Comparison of ENCODE assay signal across 12 cellular contexts in the genomic region with DNA sequence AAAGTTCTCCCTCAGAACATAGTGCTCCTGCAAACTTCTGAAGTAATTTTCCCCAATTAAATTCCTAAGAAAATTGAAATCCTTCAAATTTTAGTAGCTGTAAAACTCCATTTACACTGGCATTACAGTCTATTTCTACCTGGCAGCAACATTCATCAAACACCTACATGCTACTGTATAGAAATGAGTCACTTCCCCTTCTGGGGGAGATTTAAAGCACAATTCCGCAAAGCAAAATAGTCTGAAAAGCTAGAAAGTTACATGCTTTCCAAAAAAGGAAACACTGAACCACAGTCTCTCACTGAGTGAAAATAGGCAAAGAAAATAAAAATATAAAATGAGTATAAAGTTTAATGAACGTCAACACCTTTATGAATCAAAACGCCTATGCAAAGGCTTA. TPM values are rescaled to one million over a fixed set of nuclear protein-coding genes. Genes with fewer than 3 reads are reported as not detected.
DNase-seq lines count a peak whose midpoint lies in the region; ATAC-seq, FAIRE-seq and TF ChIP-seq lines count a peak whose summit lies in the region.
"Had no signal": no experiment of that assay in that cellular context is flagged by ENCODE, and none has a peak within 500 bp of the region (broad histone marks: within the 10 kb centered on the region; RNA-seq: fewer than 3 reads in every experiment).

No MANE protein-coding gene starts in this region.

- intact Hi-C loops in testis (cut with DNase I; ENCODE audit: low total_unique reads): no loop called here
- intact Hi-C loops in thyroid gland (cut with DNase I): no loop called here
- intact Hi-C loops in activated T-helper 2 cell treated with anti-CD3 and anti-CD28 coated beads, Interferon-gamma antibody, Interleukin-2, Interleukin-4, amounts not matched to agents 10 μg/mL and 5 μg/mL and 100 μg/mL, durations not matched to agents 14 hours and 24 hours and 36 hours (cut with micrococcal nuclease): no loop called here

- WGBS in testis, 2 donors: 75 to 76% methylated on average over 3 of the region's 3 CpGs
- 74 to 76% methylated on average over 3 of the region's 3 CpGs for WGBS in thyroid gland, 2 donors

- no peak overlapping the region for H3K27ac Mint-ChIP-seq in activated T-helper 2 cell treated with anti-CD3 and anti-CD28 coated beads, Interferon-gamma antibody, Interleukin-2, Interleukin-4, amounts not matched to agents 10 μg/mL and 5 μg/mL and 100 μg/mL, durations not matched to agents 14 hours and 24 hours and 36 hours
- H3K27ac Mint-ChIP-seq: progenitor cell of endocrine pancreas had no signal

- no peak overlapping the region for H3K4me3 Mint-ChIP-seq in activated T-helper 2 cell treated with anti-CD3 and anti-CD28 coated beads, Interferon-gamma antibody, Interleukin-2, Interleukin-4, amounts not matched to agents 10 μg/mL and 5 μg/mL and 100 μg/mL, durations not matched to agents 14 hours and 24 hours and 36 hours (ENCODE audit: low read depth)

- H3K9me3 ChIP-seq in testis (no peaks in the 10 kb centered on the region), thyroid gland (no peaks in the 10 kb centered on the region)

- no peaks in the 10 kb centered on the region for H3K36me3 ChIP-seq in testis (ENCODE audit: low read depth, missing control alignments)
- no peaks in the 10 kb centered on the region for H3K36me3 ChIP-seq in thyroid gland

- no peak overlapping the region for H3K4me3 ChIP-seq in testis
- no peak overlapping the region for H3K4me3 ChIP-seq in thyroid gland (replicated peaks in 1 of 3)
- H3K4me3 ChIP-seq: lung, SK-N-MC had no signal

- peaks cover 3% of the 10 kb centered on the region for H3K4me1 Mint-ChIP-seq in activated T-helper 2 cell treated with anti-CD3 and anti-CD28 coated beads, Interferon-gamma antibody, Interleukin-2, Interleukin-4, amounts not matched to agents 10 μg/mL and 5 μg/mL and 100 μg/mL, durations not matched to agents 14 hours and 24 hours and 36 hours (ENCODE audit: low read depth)

- H3K27ac ChIP-seq in testis: no peak overlapping the region
- no peak overlapping the region for H3K27ac ChIP-seq in thyroid gland
- H3K27ac ChIP-seq: SK-N-MC had no signal

- ATAC-seq in HG02759 (IDR thresholded peaks at IDR 0.05; ENCODE audit: unreplicated experiment) (peak; percentile 94), HG03520 (IDR thresholded peaks at IDR 0.05; ENCODE audit: unreplicated experiment) (peak; percentile 96)

- no peaks in the 10 kb centered on the region for H3K36me3 Mint-ChIP-seq in activated T-helper 2 cell treated with anti-CD3 and anti-CD28 coated beads, Interferon-gamma antibody, Interleukin-2, Interleukin-4, amounts not matched to agents 10 μg/mL and 5 μg/mL and 100 μg/mL, durations not matched to agents 14 hours and 24 hours and 36 hours (ENCODE audit: low read depth)

- peak; percentile 61 for FAIRE-seq in GM19239 (lab: Jason Lieb, UNC)

- TF ChIP-seq CTCF in GM10266 (IDR thresholded peaks at IDR 0.05; ENCODE audit: control insufficient read depth, insufficient read depth, low read depth, missing control alignments): no peak
- TF ChIP-seq CTCF in testis (IDR thresholded peaks at IDR 0.05): no peak
- no peak for TF ChIP-seq CTCF in thyroid gland (IDR thresholded peaks at IDR 0.05)

- H3K4me1 ChIP-seq in testis (no peaks in the 10 kb centered on the region), thyroid gland (no peaks in the 10 kb centered on the region)

- H3K9me3 Mint-ChIP-seq in activated T-helper 2 cell treated with anti-CD3 and anti-CD28 coated beads, Interferon-gamma antibody, Interleukin-2, Interleukin-4, amounts not matched to agents 10 μg/mL and 5 μg/mL and 100 μg/mL, durations not matched to agents 14 hours and 24 hours and 36 hours: no peaks in the 10 kb centered on the region

- peak; percentile 24 for DNase-seq in GM10266 (ENCODE audit: extremely low spot score)
- peak; percentile 14 for DNase-seq in GM19239 (ENCODE audit: insufficient read length, low spot score)
- DNase-seq in testis: no peak
- DNase-seq in thyroid gland: no peak
- no peak for DNase-seq in stimulated activated CD4-positive, alpha-beta T cell treated with anti-CD3 and anti-CD28 coated beads, Interleukin-2, amount 100 ng/mL, for 24 hours
- DNase-seq in activated T-helper 2 cell treated with anti-CD3 and anti-CD28 coated beads, Interferon-gamma antibody, Interleukin-2, Interleukin-4, amounts not matched to agents 10 μg/mL and 5 μg/mL and 100 μg/mL, durations not matched to agents 14 hours and 24 hours and 36 hours (ENCODE audit: low spot score): no peak
- DNase-seq: GF-D8 had no signal

- H3K27me3 ChIP-seq in testis (no peaks in the 10 kb centered on the region), thyroid gland (no peaks in the 10 kb centered on the region)

- peaks cover 11% of the 10 kb centered on the region for H3K27me3 Mint-ChIP-seq in activated T-helper 2 cell treated with anti-CD3 and anti-CD28 coated beads, Interferon-gamma antibody, Interleukin-2, Interleukin-4, amounts not matched to agents 10 μg/mL and 5 μg/mL and 100 μg/mL, durations not matched to agents 14 hours and 24 hours and 36 hours (ENCODE audit: low read depth)
- H3K27me3 Mint-ChIP-seq: progenitor cell of endocrine pancreas had no signal

- no peak for TF ChIP-seq POLR2A in testis (IDR thresholded peaks at IDR 0.05)
- TF ChIP-seq POLR2A in thyroid gland (IDR thresholded peaks at IDR 0.05): no peak

RNA-seq across cellular contexts. Expression of a gene that starts 43.3 kb away (rescaled TPM):
- 10 to 100 TPM in 1 of 2 donors, 1 to 10 TPM in 1; 9.7 to 15.5 TPM for total RNA-seq in testis
- polyA plus RNA-seq in testis (ENCODE audit: insufficient read depth, low read depth, low replicate concordance): 7.4 TPM
- total RNA-seq in thyroid gland: 10 to 100 TPM in 2 of 4 donors, 1 to 10 TPM in 2; 5.7 to 33.5 (median 17.4) TPM
- total RNA-seq in activated T-helper 2 cell treated with anti-CD3 and anti-CD28 coated beads, Interferon-gamma antibody, Interleukin-2, Interleukin-4, amounts not matched to agents 10 μg/mL and 5 μg/mL and 100 μg/mL, durations not matched to agents 14 hours and 24 hours and 36 hours: not detected in 2 replicates

Comparison
In these comparisons a context has a peak if more than half of its experiments do, and no peak if none do; other contexts are left out.
1. DNase-seq: peak in GM10266 (single experiment) and GM19239 (single experiment); none in testis (single experiment), thyroid gland (0 of 2), stimulated activated CD4-positive, alpha-beta T cell treated with anti-CD3 and anti-CD28 coated beads, Interleukin-2, amount 100 ng/mL, for 24 hours (0 of 2) and activated T-helper 2 cell treated with anti-CD3 and anti-CD28 coated beads, Interferon-gamma antibody, Interleukin-2, Interleukin-4, amounts not matched to agents 10 μg/mL and 5 μg/mL and 100 μg/mL, durations not matched to agents 14 hours and 24 hours and 36 hours (single experiment).